ENCODE assay signal across 8 cellular contexts in the genomic region with DNA sequence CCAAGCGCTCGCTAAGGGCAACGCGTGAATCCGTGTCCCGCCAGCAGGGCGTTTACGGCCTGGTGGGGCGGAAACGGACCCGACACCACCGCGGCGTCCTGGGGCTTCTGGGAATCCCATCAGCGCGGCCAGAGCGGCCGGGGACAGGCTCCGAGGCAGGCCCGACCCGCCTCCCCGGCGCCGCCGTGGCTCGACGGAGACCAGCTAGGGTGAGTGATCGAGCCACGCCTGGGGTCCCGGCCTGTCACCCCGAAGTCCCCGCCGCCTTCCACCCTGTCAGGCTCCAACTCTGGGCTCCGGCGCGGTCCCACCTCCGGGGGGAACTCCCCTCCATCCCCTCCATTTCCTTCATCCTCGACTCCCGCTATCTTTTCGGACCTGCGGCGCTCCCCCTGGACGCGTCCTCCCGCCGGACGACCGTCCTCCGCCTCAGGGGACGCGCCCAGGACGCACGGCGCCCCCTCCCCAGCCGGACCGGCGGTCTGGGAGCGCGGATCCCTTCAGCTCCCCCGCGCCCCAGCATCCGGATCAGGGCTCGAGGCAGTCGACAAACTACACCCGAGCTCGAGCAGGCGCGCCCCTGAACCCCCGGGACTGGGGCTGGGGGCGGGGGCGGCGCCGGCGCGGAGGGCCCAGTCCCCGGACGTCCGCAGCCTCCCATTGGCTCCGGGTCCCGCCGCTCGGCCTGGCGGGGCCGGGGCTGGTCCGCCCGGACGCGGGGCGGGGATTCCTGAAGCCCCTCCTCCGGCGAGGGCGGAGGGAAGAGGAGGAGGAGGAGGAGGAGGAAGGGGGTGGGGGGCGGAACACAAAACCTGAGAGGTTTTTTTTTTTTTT. TPM values are rescaled to one million over a fixed set of nuclear protein-coding genes. Genes with fewer than 3 reads are reported as not detected.
DNase-seq lines count a peak whose midpoint lies in the region; ATAC-seq, FAIRE-seq and TF ChIP-seq lines count a peak whose summit lies in the region.

No MANE protein-coding gene starts in this region.

- peak; percentile 69 for ATAC-seq in GM21360 (IDR thresholded peaks at IDR 0.05; ENCODE audit: unreplicated experiment)

- H3K27me3 ChIP-seq in Caco-2 (replicated peaks; ENCODE audit: control insufficient read depth, insufficient read depth, low read length) (no peaks in the 10 kb centered on the region), endothelial cell of umbilical vein (ENCODE audit: control insufficient read depth in 2 of 2, insufficient read depth in 2 of 2, low read length in 2 of 2) (no peaks in the 10 kb centered on the region), mononuclear cell (ENCODE audit: insufficient read depth, low read length) (no peaks in the 10 kb centered on the region)

- CTCF ChIA-PET in Caco-2 (lab: Charles Lee): interaction anchor here (0.5 to 0.9 kb wide), 4 partner anchors 16 to 67 kb away, joined by 3 read pairs; no protein-coding TSS in a partner anchor
- CTCF ChIA-PET in endothelial cell of umbilical vein (lab: Charles Lee): interaction anchor here (1.0 to 1.8 kb wide), 2 partner anchors 76 to 171 kb away, joined by 3 to 4 read pairs; no protein-coding TSS in a partner anchor

- no peaks in the 10 kb centered on the region for H3K9me1 ChIP-seq in endothelial cell of umbilical vein (replicated peaks; ENCODE audit: control insufficient read depth, extremely low read depth, insufficient read depth, low read length)

- FAIRE-seq in endothelial cell of umbilical vein (lab: Jason Lieb, UNC): peak; percentile 89

- peaks cover 11% of the 10 kb centered on the region for H3K4me1 Mint-ChIP-seq in Caco-2 (ENCODE audit: low read depth, unreplicated experiment)

- POLR2A ChIA-PET in Caco-2 (lab: Charles Lee) (interaction anchor here (0.6 to 1.0 kb wide), 3 partner anchors 8 to 1939 kb away, joined by 3 to 4 read pairs (median 3); no protein-coding TSS in a partner anchor), endothelial cell of umbilical vein (lab: Charles Lee) (interaction anchor here (0.6 kb wide), 2 partner anchors 9 to 12 kb away, joined by 6 to 9 read pairs; no protein-coding TSS in a partner anchor)

- dilution Hi-C loops in endothelial cell of umbilical vein (cut with MboI; ENCODE audit: extremely low pct_ligation_motif_present, low sequenced_read_pairs): no loop called here

- peak overlapping the region; percentile 71 for H3K4me2 ChIP-seq in endothelial cell of umbilical vein (ENCODE audit: insufficient read depth, low read length)

- DNase-seq in Caco-2 (peak; percentile 94 to 99), HUDEP-2 (lab: John Stamatoyannopoulos, UW; ENCODE audit: unreplicated experiment in 76 of 76) (peak; percentile 22 to 98 (median 93)), NOMO-1 treated with DMSO at 0.1 percent for 48 hours (lab: John Stamatoyannopoulos, UW; ENCODE audit: unreplicated experiment) (peak; percentile 80), endothelial cell of umbilical vein (ENCODE audit: low read depth, low spot score) (peak; percentile 90)
- peak; percentile 98 for DNase-seq in activated CD8-positive, alpha-beta memory T cell treated with anti-CD3 and anti-CD28 coated beads, Interleukin-2, amount 50 U/mL, for 48 hours
- DNase-seq in stimulated activated CD8-positive, alpha-beta memory T cell treated with anti-CD3 and anti-CD28 coated beads, Interleukin-2, amount 100 ng/mL, for 48 hours (ENCODE audit: low read depth in 2 of 2): peak; percentile 94 to 97

- H3K27me3 Mint-ChIP-seq in Caco-2 (ENCODE audit: insufficient read depth, unreplicated experiment): no peaks in the 10 kb centered on the region

- TF ChIP-seq POLR2A in endothelial cell of umbilical vein (IDR thresholded peaks at IDR 0.05; ENCODE audit: low read depth, low read length): peak; percentile 64

- peak overlapping the region; percentile 90 for H3K27ac ChIP-seq in endothelial cell of umbilical vein (ENCODE audit: insufficient read depth, low read depth, low read length)

- peak overlapping the region; percentile 97 for H3K9ac ChIP-seq in endothelial cell of umbilical vein (replicated peaks; ENCODE audit: extremely low read depth, insufficient read depth, low read length)

- peaks cover 31% of the 10 kb centered on the region for H3K36me3 Mint-ChIP-seq in Caco-2 (ENCODE audit: insufficient read depth, unreplicated experiment)

- peak overlapping the region; percentile 52 for H2AFZ ChIP-seq in endothelial cell of umbilical vein (ENCODE audit: low read depth, low read length)

- peaks cover 1% of the 10 kb centered on the region; the same call in 1 of the 2 replicates for H3K36me3 ChIP-seq in Caco-2 (ENCODE audit: control insufficient read depth, insufficient read depth, low read length)
- H3K36me3 ChIP-seq in endothelial cell of umbilical vein (ENCODE audit: control insufficient read depth in 2 of 2, extremely low read depth in 1 of 2, insufficient read depth in 2 of 2, low read length in 2 of 2): no peaks in the 10 kb centered on the region

- H3K4me3 ChIP-seq in Caco-2 (ENCODE audit: low read depth, low read length): peak overlapping the region; percentile 99
- H3K4me3 ChIP-seq in endothelial cell of umbilical vein (replicated peaks in 1 of 3; ENCODE audit: insufficient read depth in 1 of 3, low read depth in 1 of 3, low read length in 3 of 3): peak overlapping the region; percentile 67 to 92 (median 91)
- H3K4me3 ChIP-seq in mononuclear cell (ENCODE audit: low read length): peak overlapping the region; percentile 89

- no peaks in the 10 kb centered on the region for H4K20me1 ChIP-seq in endothelial cell of umbilical vein (replicated peaks; ENCODE audit: control insufficient read depth, extremely low read depth, insufficient read depth, low read length)

- intact Hi-C loops in Caco-2 (cut with micrococcal nuclease; ENCODE audit: unreplicated experiment): loop anchor here (1.0 to 2.0 kb wide), 4 partner anchors 8 to 93 kb away; a partner anchor contains a TSS
- intact Hi-C loops in endothelial cell of umbilical vein (cut with micrococcal nuclease): loop anchor here (1.0 kb wide), 3 partner anchors 8 to 93 kb away; a partner anchor contains a TSS

- H3K9me3 Mint-ChIP-seq in Caco-2 (ENCODE audit: unreplicated experiment): no peaks in the 10 kb centered on the region

- H3K4me1 ChIP-seq in Caco-2 (peaks cover 27% of the 10 kb centered on the region), endothelial cell of umbilical vein (ENCODE audit: control insufficient read depth, extremely low read depth, insufficient read depth, low read length) (peaks cover 25% of the 10 kb centered on the region), mononuclear cell (ENCODE audit: insufficient read depth, low read length) (peaks cover 31% of the 10 kb centered on the region)

- H3K9me3 ChIP-seq in Caco-2 (no peaks in the 10 kb centered on the region), endothelial cell of umbilical vein (replicated peaks; ENCODE audit: control insufficient read depth, insufficient read depth, low read length) (no peaks in the 10 kb centered on the region), mononuclear cell (ENCODE audit: low read depth, low read length) (no peaks in the 10 kb centered on the region)

- peak overlapping the region; percentile 91 for H3K4me3 Mint-ChIP-seq in Caco-2 (ENCODE audit: unreplicated experiment)

- peak overlapping the region; percentile 91 for H3K27ac Mint-ChIP-seq in Caco-2 (ENCODE audit: unreplicated experiment)

- H3K79me2 ChIP-seq in endothelial cell of umbilical vein (ENCODE audit: control insufficient read depth, insufficient read depth, low read length): peaks cover 45% of the 10 kb centered on the region

- TF ChIP-seq CTCF in Caco-2 (IDR thresholded peaks at IDR 0.05; ENCODE audit: insufficient read depth in 1 of 2, low read depth in 1 of 2, low read length in 1 of 2, severe bottlenecking in 1 of 2, unreplicated experiment in 1 of 2): peak in 1 of 2 experiments; percentile 29
- peak; percentile 22 to 46 for TF ChIP-seq CTCF in endothelial cell of umbilical vein (IDR thresholded peaks at IDR 0.05; ENCODE audit: extremely low read depth in 1 of 2, insufficient read depth in 1 of 2, low read depth in 1 of 2, low read length in 2 of 2)

- BruUV-seq in Caco-2 (replicated peaks; lab: Mats Ljungman, UMichigan) (TSS peak; percentile 76), endothelial cell of umbilical vein (replicated peaks; lab: Mats Ljungman, UMichigan) (no TSS peak)

TF ChIP-seq in endothelial cell of umbilical vein, 7 proteins besides CTCF, POLR2A, EP300 and RAD21:
- TF ChIP-seq, protein P1, sequence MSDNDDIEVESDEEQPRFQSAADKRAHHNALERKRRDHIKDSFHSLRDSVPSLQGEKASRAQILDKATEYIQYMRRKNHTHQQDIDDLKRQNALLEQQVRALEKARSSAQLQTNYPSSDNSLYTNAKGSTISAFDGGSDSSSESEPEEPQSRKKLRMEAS (IDR thresholded peaks at IDR 0.05; ENCODE audit: insufficient read depth, insufficient read length): no peak
- peak; percentile 48 for TF ChIP-seq POLR2AphosphoS5 (IDR thresholded peaks at IDR 0.05; ENCODE audit: insufficient read depth, low read depth, low read length)
- no peak for TF ChIP-seq FOS (IDR thresholded peaks at IDR 0.05; ENCODE audit: borderline replicate concordance, insufficient read depth, low read length)

RNA-seq across cellular contexts. Expression of a gene that starts 0.6 kb away (rescaled TPM):
- 34.3 and 38.8 TPM in 2 replicates for total RNA-seq in Caco-2 (2022)
- 20.5 and 27.0 TPM in 2 replicates for total RNA-seq in endothelial cell of umbilical vein
- 2.0 and 3.8 TPM in 2 replicates for polyA plus RNA-seq in endothelial cell of umbilical vein
- 2.5 and 4.4 TPM in 2 replicates for polyA plus RNA-seq in endothelial cell of umbilical vein (2011; cell fraction: cytosol; rRNA removed)
- polyA plus RNA-seq in endothelial cell of umbilical vein (2011; cell fraction: nucleus; rRNA removed): 8.9 and 9.5 TPM in 2 replicates
- polyA plus RNA-seq in endothelial cell of umbilical vein (2012): 10.5 and 16.9 TPM in 2 replicates
- 10.4 and 13.0 TPM in 2 replicates for polyA minus RNA-seq in endothelial cell of umbilical vein
- 5.1 TPM for polyA minus RNA-seq in endothelial cell of umbilical vein (2011; cell fraction: cytosol; rRNA and poly(A)+ RNA removed)
- 5.7 and 12.7 TPM in 2 replicates for polyA minus RNA-seq in endothelial cell of umbilical vein (2011; cell fraction: nucleus; rRNA and poly(A)+ RNA removed)
- total RNA-seq in mononuclear cell: 21.9 TPM

RNA-seq across cellular contexts. Expression of a gene that starts 35.3 kb away (rescaled TPM):
- total RNA-seq in Caco-2 (2022): not detected in 2 replicates
- total RNA-seq in endothelial cell of umbilical vein: 0.13 TPM in 1 of 2 replicates, not detected in the other
- polyA plus RNA-seq in endothelial cell of umbilical vein: 0.03 and 0.05 TPM in 2 replicates
- 0.03 and 0.08 TPM in 2 replicates for polyA plus RNA-seq in endothelial cell of umbilical vein (2011; cell fraction: cytosol; rRNA removed)
- not detected in 2 replicates for polyA plus RNA-seq in endothelial cell of umbilical vein (2011; cell fraction: nucleus; rRNA removed)
- 0.08 and 0.33 TPM in 2 replicates for polyA plus RNA-seq in endothelial cell of umbilical vein (2012)
- polyA minus RNA-seq in endothelial cell of umbilical vein: not detected in 2 replicates
- polyA minus RNA-seq in endothelial cell of umbilical vein (2011; cell fraction: cytosol; rRNA and poly(A)+ RNA removed): not detected
- not detected in 2 replicates for polyA minus RNA-seq in endothelial cell of umbilical vein (2011; cell fraction: nucleus; rRNA and poly(A)+ RNA removed)
- 0.21 TPM for total RNA-seq in mononuclear cell

Comparison
In these comparisons a context has a peak if more than half of its experiments do, and no peak if none do; other contexts are left out.
1. Peak in every context shown above with its lines: DNase-seq, ATAC-seq, H3K4me3 ChIP-seq and H3K27ac ChIP-seq.